8 cellular contexts compared by ENCODE assay signal in the genomic region with DNA sequence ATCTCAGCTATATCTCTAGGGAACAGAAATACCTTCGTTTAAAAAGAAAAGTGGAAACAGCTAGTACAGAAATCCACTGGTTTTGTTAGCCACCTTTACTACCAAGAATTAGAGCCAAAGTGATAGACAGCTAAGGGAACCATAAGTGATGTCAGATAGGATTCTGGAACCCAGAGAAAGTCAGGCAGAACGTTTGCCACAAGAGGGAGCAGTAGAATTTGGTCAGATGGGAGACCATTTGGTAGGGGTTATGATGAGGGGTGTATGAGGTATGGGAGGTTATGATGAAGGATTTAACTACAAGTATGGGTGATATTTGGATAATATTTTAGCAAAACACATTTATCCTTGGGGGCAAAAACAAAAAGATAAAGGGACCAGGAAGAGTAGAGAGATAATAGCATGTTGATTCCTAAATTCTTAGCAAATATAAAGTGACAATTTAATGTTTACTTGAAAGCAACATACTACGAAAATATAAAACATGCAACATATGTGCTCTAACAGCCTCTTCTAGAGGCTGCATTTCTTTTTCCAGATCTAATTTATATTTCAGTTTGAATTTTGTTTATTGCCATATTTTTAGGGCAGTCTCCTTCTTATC. TPM values are rescaled to one million over a fixed set of nuclear protein-coding genes. Genes with fewer than 3 reads are reported as not detected.
A peak's percentile ranks its signal among the peaks of the same experiment; 100 is the strongest.
DNase-seq lines count a peak whose midpoint lies in the region; ATAC-seq lines count a peak whose summit lies in the region.

No MANE protein-coding gene starts in this region.

- peaks cover 38% of the 10 kb centered on the region for H3K27me3 Mint-ChIP-seq in activated CD8-positive, alpha-beta T cell treated with anti-CD3 and anti-CD28 coated beads, Interleukin-2, amount 10 ng/mL, durations not matched to agents 7 days and 5 days (ENCODE audit: low read depth)

- H3K4me3 Mint-ChIP-seq in activated CD8-positive, alpha-beta T cell treated with anti-CD3 and anti-CD28 coated beads, Interleukin-2, amount 10 ng/mL, durations not matched to agents 7 days and 5 days, result no peak overlapping the region

- peaks cover 22% of the 10 kb centered on the region for H3K4me1 Mint-ChIP-seq in activated CD8-positive, alpha-beta T cell treated with anti-CD3 and anti-CD28 coated beads, Interleukin-2, amount 10 ng/mL, durations not matched to agents 7 days and 5 days (ENCODE audit: low read depth)

- ATAC-seq in activated CD8-positive, alpha-beta T cell treated with anti-CD3 and anti-CD28 coated beads, Interleukin-2, amount 10 ng/mL, durations not matched to agents 7 days and 5 days, result no peak
- ATAC-seq in HG03460 (IDR thresholded peaks at IDR 0.05; ENCODE audit: unreplicated experiment), result no peak

- H3K36me3 Mint-ChIP-seq in activated CD8-positive, alpha-beta T cell treated with anti-CD3 and anti-CD28 coated beads, Interleukin-2, amount 10 ng/mL, durations not matched to agents 7 days and 5 days (ENCODE audit: low read depth), result no peaks in the 10 kb centered on the region

- no peak overlapping the region for H3K27ac Mint-ChIP-seq in activated CD8-positive, alpha-beta T cell treated with anti-CD3 and anti-CD28 coated beads, Interleukin-2, amount 10 ng/mL, durations not matched to agents 7 days and 5 days

- no peaks in the 10 kb centered on the region for H3K9me3 Mint-ChIP-seq in activated CD8-positive, alpha-beta T cell treated with anti-CD3 and anti-CD28 coated beads, Interleukin-2, amount 10 ng/mL, durations not matched to agents 7 days and 5 days (ENCODE audit: insufficient read depth)

- DNase-seq in NOMO-1 (lab: John Stamatoyannopoulos, UW; ENCODE audit: unreplicated experiment in 2 of 2) (peak; percentile 30 to 46), NOMO-1 treated with dmso at 0.1 percent for 144 hours (lab: John Stamatoyannopoulos, UW; ENCODE audit: unreplicated experiment) (no peak), NCI-H1092 treated with DMSO at 0.1 percent for 48 hours (lab: John Stamatoyannopoulos, UW) (peak; percentile 65), lung microvascular endothelial cell (ENCODE audit: low read depth in 2 of 2) (peak; percentile 18 to 44), AG20443 (ENCODE audit: low spot score) (no peak)
- DNase-seq in activated CD8-positive, alpha-beta T cell treated with anti-CD3 and anti-CD28 coated beads, Interleukin-2, amount 10 ng/mL, durations not matched to agents 7 days and 5 days, result peak; percentile 23
- no peak for DNase-seq in stimulated activated CD4-positive, alpha-beta T cell treated with anti-CD3 and anti-CD28 coated beads, Interleukin-12 subunit alpha, Interleukin-12 subunit beta, amount 100 ng/mL, for 4 hours

- POLR2A ChIA-PET in activated CD8-positive, alpha-beta T cell treated with anti-CD3 and anti-CD28 coated beads, Interleukin-2, amount 10 ng/mL, durations not matched to agents 7 days and 5 days (lab: Charles Lee), result no interaction called here

- CTCF ChIA-PET in activated CD8-positive, alpha-beta T cell treated with anti-CD3 and anti-CD28 coated beads, Interleukin-2, amount 10 ng/mL, durations not matched to agents 7 days and 5 days (lab: Charles Lee), result interaction anchor here (1.0 kb wide), 1 partner anchor 106 kb away, joined by 4 read pairs; no protein-coding TSS in a partner anchor

RNA-seq across cellular contexts. Expression of gene SLC8A1, which starts 3.3 kb away (rescaled TPM):
- under 1 TPM; 0.10 to 0.45 TPM for total RNA-seq in activated CD8-positive, alpha-beta T cell treated with anti-CD3 and anti-CD28 coated beads, Interleukin-2, amount 10 ng/mL, durations not matched to agents 7 days and 5 days
- total RNA-seq in lung microvascular endothelial cell, result under 0.01 and 0.44 TPM in 2 replicates

Comparison
In these comparisons a context has a peak if more than half of its experiments do, and no peak if none do; other contexts are left out.
1. DNase-seq: peak in NOMO-1 (2 of 2), NCI-H1092 treated with DMSO at 0.1 percent for 48 hours (single experiment), activated CD8-positive, alpha-beta T cell treated with anti-CD3 and anti-CD28 coated beads, Interleukin-2, amount 10 ng/mL, durations not matched to agents 7 days and 5 days (single experiment) and lung microvascular endothelial cell (2 of 2); none in NOMO-1 treated with dmso at 0.1 percent for 144 hours (single experiment), AG20443 (single experiment) and stimulated activated CD4-positive, alpha-beta T cell treated with anti-CD3 and anti-CD28 coated beads, Interleukin-12 subunit alpha, Interleukin-12 subunit beta, amount 100 ng/mL, for 4 hours (single experiment).